17 cellular contexts compared by ENCODE assay signal in the genomic region with DNA sequence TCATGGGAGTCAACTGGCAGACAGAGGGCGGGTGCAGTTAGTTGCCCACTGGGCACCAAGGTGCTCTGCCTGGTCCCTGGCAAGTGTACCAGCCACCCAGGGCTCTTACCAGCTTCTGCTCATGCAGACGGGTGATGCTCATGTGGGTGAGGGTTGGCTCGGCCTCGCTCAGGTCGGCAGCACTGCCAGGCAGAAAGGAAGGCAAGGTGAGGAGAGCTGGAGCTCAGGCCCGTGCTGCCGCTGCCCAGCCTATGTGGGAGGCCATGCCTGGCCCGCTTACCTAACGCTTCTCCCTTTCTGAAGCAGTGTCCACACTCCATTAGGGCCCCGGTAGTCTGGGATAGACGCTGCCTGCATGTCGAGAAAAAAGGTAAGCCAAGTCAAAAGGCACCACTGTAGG. TPM values are rescaled to one million over a fixed set of nuclear protein-coding genes. Genes with fewer than 3 reads are reported as not detected.
DNase-seq lines count a peak whose midpoint lies in the region; ATAC-seq and TF ChIP-seq lines count a peak whose summit lies in the region.
"Had no signal": no experiment of that assay in that cellular context is flagged by ENCODE, and none has a peak within 500 bp of the region (broad histone marks: within the 10 kb centered on the region; RNA-seq: fewer than 3 reads in every experiment).

No MANE protein-coding gene starts in this region.

- DNase-seq in activated T-cell treated with anti-CD3 and anti-CD28 coated beads, Interleukin-2, amount 50 U/mL, for 24 hours: no peak
- DNase-seq in activated T-cell treated with anti-CD3 and anti-CD28 coated beads for 4 hours (no peak), T-cell (no peak), osteoblast (ENCODE audit: insufficient read length, low spot score, missing footprints) (no peak), NCI-H2196 treated with DMSO at 0.1 percent for 48 hours (lab: John Stamatoyannopoulos, UW; ENCODE audit: unreplicated experiment) (no peak), DMS53 treated with DMSO at 0.1 percent for 48 hours (lab: John Stamatoyannopoulos, UW; ENCODE audit: unreplicated experiment) (no peak)
- DNase-seq: C1 segment of cervical spinal cord, COR-L47, DMS153, Karpas-422, MG63, NCI-H1092, NCI-H146, NCI-H2081 treated with DMSO at 0.1 percent for 48 hours, NCI-H510A treated with DMSO at 0.1 percent for 48 hours, PC-9 had no signal

- H3K27me3 Mint-ChIP-seq in activated T-cell treated with anti-CD3 and anti-CD28 coated beads, Interleukin-2, amount 50 U/mL, for 24 hours: no peaks in the 10 kb centered on the region
- H3K27me3 Mint-ChIP-seq in T-cell: no peaks in the 10 kb centered on the region

- H3K27ac Mint-ChIP-seq in activated T-cell treated with anti-CD3 and anti-CD28 coated beads, Interleukin-2, amount 50 U/mL, for 24 hours: peak overlapping the region; percentile 2
- H3K27ac Mint-ChIP-seq in T-cell: no peak overlapping the region

- H3K4me3 ChIP-seq in osteoblast (ENCODE audit: insufficient read depth, low read length): no peak overlapping the region
- H3K4me3 ChIP-seq: MG63, PC-9, SJSA1 had no signal

- H3K9me3 Mint-ChIP-seq in activated T-cell treated with anti-CD3 and anti-CD28 coated beads, Interleukin-2, amount 50 U/mL, for 24 hours: no peaks in the 10 kb centered on the region
- no peaks in the 10 kb centered on the region for H3K9me3 Mint-ChIP-seq in T-cell

- H3K9me3 ChIP-seq in osteoblast (ENCODE audit: low read depth, low read length): no peaks in the 10 kb centered on the region
- H3K9me3 ChIP-seq: MG63 had no signal

- POLR2A ChIA-PET in T-cell (lab: Charles Lee): no interaction called here

- no peak overlapping the region for H3K4me3 Mint-ChIP-seq in activated T-cell treated with anti-CD3 and anti-CD28 coated beads, Interleukin-2, amount 50 U/mL, for 24 hours
- H3K4me3 Mint-ChIP-seq in T-cell: peak overlapping the region in 2 of 3 donors; percentile 17 to 43

- peaks cover 56% of the 10 kb centered on the region for H4K20me1 ChIP-seq in osteoblast (ENCODE audit: insufficient read depth, low read length)

- no peak overlapping the region for H3K4me2 ChIP-seq in osteoblast (ENCODE audit: insufficient read depth, low read length)

- no peak for ATAC-seq in T-cell (replicated peaks in 1 of 4)

- no peak overlapping the region for H2AFZ ChIP-seq in osteoblast (ENCODE audit: low read length)
- H2AFZ ChIP-seq: PC-9 had no signal

- H3K36me3 Mint-ChIP-seq in activated T-cell treated with anti-CD3 and anti-CD28 coated beads, Interleukin-2, amount 50 U/mL, for 24 hours (ENCODE audit: low read depth): peaks cover 80% of the 10 kb centered on the region
- peaks cover 21% of the 10 kb centered on the region for H3K36me3 Mint-ChIP-seq in T-cell

- peaks cover 20% of the 10 kb centered on the region for H3K4me1 ChIP-seq in osteoblast (ENCODE audit: insufficient read depth, low read length)

- peaks cover 60% of the 10 kb centered on the region for H3K36me3 ChIP-seq in osteoblast (ENCODE audit: insufficient read depth, low read length)

- peaks cover 60% of the 10 kb centered on the region for H3K79me2 ChIP-seq in osteoblast (ENCODE audit: insufficient read depth, low read length)

- CTCF ChIA-PET in T-cell (lab: Charles Lee): no interaction called here

- no peak for TF ChIP-seq CTCF in osteoblast (IDR thresholded peaks at IDR 0.05; ENCODE audit: extremely low read depth, low read depth, low read length)

- H3K27me3 ChIP-seq in osteoblast (ENCODE audit: insufficient read depth, low read length): no peaks in the 10 kb centered on the region
- H3K27me3 ChIP-seq: MG63, SJSA1 had no signal

- H3K4me1 Mint-ChIP-seq in activated T-cell treated with anti-CD3 and anti-CD28 coated beads, Interleukin-2, amount 50 U/mL, for 24 hours (ENCODE audit: low read depth): peaks cover 44% of the 10 kb centered on the region
- peaks cover 26 to 39% (median 34%) of the 10 kb centered on the region in 3 donors for H3K4me1 Mint-ChIP-seq in T-cell

- H3K27ac ChIP-seq in osteoblast (ENCODE audit: low read depth, low read length): peak overlapping the region; percentile 23
- H3K27ac ChIP-seq: SJSA1 had no signal

RNA-seq across cellular contexts. Expression of a gene that starts 2.6 kb away (rescaled TPM):
- 10 to 100 TPM; 54.3 to 96.2 (median 77.4) TPM for total RNA-seq in T-cell
- total RNA-seq in osteoblast: 15.0 and 22.1 TPM in 2 replicates

RNA-seq across cellular contexts. Expression of a gene that starts 4.1 kb away (rescaled TPM):
- total RNA-seq in T-cell: 10 to 100 TPM; 24.5 to 55.2 (median 48.2) TPM
- 61.6 and 67.0 TPM in 2 replicates for total RNA-seq in osteoblast

RNA-seq across cellular contexts. Expression of a gene that starts 12.2 kb away (rescaled TPM):
- total RNA-seq in T-cell: 10 to 100 TPM; 10.6 to 24.8 (median 18.8) TPM
- total RNA-seq in osteoblast: 27.1 and 32.6 TPM in 2 replicates

RNA-seq across cellular contexts. Expression of a gene that starts 13.3 kb away (rescaled TPM):
- total RNA-seq in T-cell (under 1 TPM; 0.16 to 0.51 (median 0.41) TPM), osteoblast (under 0.01 TPM in 1 of 2 replicates, not detected in the other)

RNA-seq across cellular contexts. Expression of a gene that starts 21.8 kb away (rescaled TPM):
- 10 to 100 TPM in 2 of 5 donors, 1 to 10 TPM in 2, under 1 TPM in 1; 0.93 to 15.4 (median 8.2) TPM for total RNA-seq in T-cell
- total RNA-seq in osteoblast: 121 and 141 TPM in 2 replicates
